Comparison of ENCODE assay signal across 8 cellular contexts in genomic region chr22:20393705-20394476, GRCh38. TPM values are rescaled to one million over a fixed set of nuclear protein-coding genes. Genes with fewer than 3 reads are reported as not detected.
A peak's percentile ranks its signal among the peaks of the same experiment; 100 is the strongest.
DNase-seq lines count a peak whose midpoint lies in the region; ATAC-seq and TF ChIP-seq lines count a peak whose summit lies in the region.

Gene ZNF74, plus strand, starts transcription at chr22:20394151. Its CDS starts 478 bp downstream, at chr22:20394629.

- TF ChIP-seq CTCF in kidney epithelial cell (IDR thresholded peaks at IDR 0.05; ENCODE audit: insufficient read depth, low read length, poor library complexity, severe bottlenecking): no peak

- H3K27me3 ChIP-seq in kidney epithelial cell (ENCODE audit: control insufficient read depth, insufficient read depth, low read length): no peaks in the 10 kb centered on the region

- H3K27ac ChIP-seq in cingulate gyrus (ENCODE audit: low read depth, low read length): peak within 1 kb of the TSS; percentile 61

- ATAC-seq in GM18511 (IDR thresholded peaks at IDR 0.05; ENCODE audit: unreplicated experiment): peak; percentile 82
- peak; percentile 73 for ATAC-seq in HG03097 (IDR thresholded peaks at IDR 0.05; ENCODE audit: low FRiP score, unreplicated experiment)
- ATAC-seq in GM18517 (IDR thresholded peaks at IDR 0.05; ENCODE audit: unreplicated experiment): no peak

- H3K4me3 ChIP-seq in kidney epithelial cell (ENCODE audit: low read depth, low read length): peak within 1 kb of the TSS; percentile 84

- H3K36me3 ChIP-seq in kidney epithelial cell (ENCODE audit: control insufficient read depth, insufficient read depth, low read length): no peaks in the 10 kb centered on the region

- peak; percentile 87 for DNase-seq in NCI-H446 treated with DMSO at 0.1 percent for 48 hours (lab: John Stamatoyannopoulos, UW)
- peak; percentile 76 to 80 for DNase-seq in activated CD4-positive, alpha-beta T cell treated with anti-CD3 and anti-CD28 coated beads for 4 hours
- DNase-seq in kidney epithelial cell (ENCODE audit: low read depth): peak; percentile 71
- DNase-seq in stimulated activated CD4-positive, alpha-beta T cell treated with anti-CD3 and anti-CD28 coated beads, Interleukin-15, amount 100 ng/mL, for 1 hour (ENCODE audit: low read depth in 1 of 2, low spot score in 1 of 2): peak; percentile 63 to 70

RNA-seq across cellular contexts. Expression of gene ZNF74, which starts in this region (rescaled TPM):
- 23.5 TPM in 2 replicates for total RNA-seq in kidney epithelial cell
